8 cellular contexts compared by ENCODE assay signal in genomic region chr18:63155169-63155852, GRCh38.
DNase-seq lines count a peak whose midpoint lies in the region; ATAC-seq and TF ChIP-seq lines count a peak whose summit lies in the region.

No MANE protein-coding gene starts in this region.

- CTCF ChIA-PET in mammary epithelial cell (lab: Charles Lee; ENCODE audit: low non-redundant PET): interaction anchor here (0.6 kb wide), 1 partner anchor 38 kb away, joined by 3 read pairs; no protein-coding TSS in a partner anchor

- H3K9ac ChIP-seq in mammary epithelial cell (ENCODE audit: insufficient read depth, low read length): no peak overlapping the region

- no peaks in the 10 kb centered on the region for H3K9me3 ChIP-seq in WERI-Rb-1 (ENCODE audit: severe bottlenecking)
- H3K9me3 ChIP-seq in mammary epithelial cell (replicated peaks; ENCODE audit: insufficient read depth, low read length): no peaks in the 10 kb centered on the region
- no peaks in the 10 kb centered on the region for H3K9me3 ChIP-seq in right lobe of liver

- dilution Hi-C loops in mammary epithelial cell (cut with HindIII; ENCODE audit: low sequenced_read_pairs): no loop called here

- H3K27ac ChIP-seq in WERI-Rb-1: no peak overlapping the region
- H3K27ac ChIP-seq in mammary epithelial cell (ENCODE audit: insufficient read depth, low read depth, low read length): no peak overlapping the region
- H3K27ac ChIP-seq in right lobe of liver: no peak overlapping the region

- WGBS in mammary epithelial cell (ENCODE audit: low coverage, missing lambda C conversion rate): 55% methylated on average over 15 of the region's 23 CpGs
- 14% methylated on average over 10 of the region's 23 CpGs for WGBS in right lobe of liver (ENCODE audit: insufficient coverage, low coverage, low lambda C conversion rate, missing lambda C conversion rate)

- DNase-seq in NCI-H1694 (lab: John Stamatoyannopoulos, UW) (peak; percentile 35), WERI-Rb-1 (peak; percentile 87), mammary epithelial cell (no peak), right lobe of liver (peak; percentile 68 to 83 (median 77)), A172 (ENCODE audit: low spot score) (no peak)
- peak; percentile 74 for DNase-seq in stimulated activated CD8-positive, alpha-beta memory T cell treated with anti-CD3 and anti-CD28 coated beads, Interleukin-12 subunit alpha, Interleukin-12 subunit beta, amount 100 ng/mL, for 4 hours (ENCODE audit: low read depth)

- TF ChIP-seq POLR2A in GM18505 (IDR thresholded peaks at IDR 0.05; ENCODE audit: borderline replicate concordance, extremely low read depth, insufficient read depth, insufficient read length): peak; percentile 69
- TF ChIP-seq POLR2A in right lobe of liver (IDR thresholded peaks at IDR 0.05): no peak

- H3K4me2 ChIP-seq in mammary epithelial cell (ENCODE audit: insufficient read depth, low read depth, low read length): peak overlapping the region; percentile 59

- intact Hi-C loops in mammary epithelial cell (cut with micrococcal nuclease): no loop called here
- intact Hi-C loops in right lobe of liver (cut with DNase I): no loop called here

- no peaks in the 10 kb centered on the region for H3K36me3 ChIP-seq in WERI-Rb-1
- H3K36me3 ChIP-seq in mammary epithelial cell (ENCODE audit: insufficient read depth, low read length): no peaks in the 10 kb centered on the region
- no peaks in the 10 kb centered on the region for H3K36me3 ChIP-seq in right lobe of liver

- H3K79me2 ChIP-seq in mammary epithelial cell (ENCODE audit: insufficient read depth, low read length): no peaks in the 10 kb centered on the region

- H3K27me3 ChIP-seq in WERI-Rb-1 (ENCODE audit: insufficient read depth, low read depth, severe bottlenecking) (no peaks in the 10 kb centered on the region), mammary epithelial cell (ENCODE audit: insufficient read depth, low read length) (peaks cover 3% of the 10 kb centered on the region), right lobe of liver (no peaks in the 10 kb centered on the region)

- BruUV-seq in mammary epithelial cell (replicated peaks; lab: Mats Ljungman, UMichigan): no TSS peak

- peak overlapping the region; percentile 62 for H2AFZ ChIP-seq in mammary epithelial cell (ENCODE audit: low read depth, low read length)

- no peaks in the 10 kb centered on the region for H4K20me1 ChIP-seq in mammary epithelial cell (ENCODE audit: insufficient read depth, low read length)

- H3K4me3 ChIP-seq in WERI-Rb-1 (ENCODE audit: low read depth, low read length): no peak overlapping the region
- peak overlapping the region in 1 of 3 experiments; percentile 3 for H3K4me3 ChIP-seq in mammary epithelial cell (replicated peaks in 1 of 3; ENCODE audit: insufficient read depth in 1 of 3, low read depth in 2 of 3, low read length in 3 of 3)
- H3K4me3 ChIP-seq in right lobe of liver: peak overlapping the region; percentile 19 to 44 (median 27)

- H3K4me1 ChIP-seq in mammary epithelial cell (ENCODE audit: insufficient read depth, low read length) (no peaks in the 10 kb centered on the region), right lobe of liver (peaks cover 0 to 12% (median 2%) of the 10 kb centered on the region in 4 donors)

- TF ChIP-seq CTCF in WERI-Rb-1 (IDR thresholded peaks at IDR 0.05; ENCODE audit: low read depth, low read length) (peak; percentile 96), mammary epithelial cell (conservative IDR thresholded peaks at IDR 0.05 in 1 of 2, IDR thresholded peaks at IDR 0.05 in 1 of 2; ENCODE audit: extremely low read depth in 1 of 2, insufficient read depth in 1 of 2, low read depth in 1 of 2, low read length in 2 of 2) (peak; percentile 71 to 77), right lobe of liver (IDR thresholded peaks at IDR 0.05) (peak; percentile 78 to 90 (median 81))

- in situ Hi-C loops in mammary epithelial cell (cut with MboI; ENCODE audit: low sequenced_read_pairs in 2 of 2): no loop called here

- peak; percentile 39 for ATAC-seq in GM18505 (IDR thresholded peaks at IDR 0.05; ENCODE audit: unreplicated experiment)
- peak; percentile 21 for ATAC-seq in HG02884 (IDR thresholded peaks at IDR 0.05; ENCODE audit: unreplicated experiment)
- ATAC-seq in right lobe of liver: peak; percentile 95 to 96 (median 96)

Comparison
In these comparisons a context has a peak if more than half of its experiments do, and no peak if none do; other contexts are left out.
1. ATAC-seq: peak in every context shown above with its lines; median percentile 96 in right lobe of liver; 39 in GM18505; 21 in HG02884.
2. DNase-seq: peak in NCI-H1694 (single experiment), WERI-Rb-1 (single experiment), right lobe of liver (3 of 3) and stimulated activated CD8-positive, alpha-beta memory T cell treated with anti-CD3 and anti-CD28 coated beads, Interleukin-12 subunit alpha, Interleukin-12 subunit beta, amount 100 ng/mL, for 4 hours (single experiment); none in mammary epithelial cell (single experiment) and A172 (single experiment).
3. Peak in every context shown above with its lines, with median percentiles within 50 percentile points of each other: CTCF ChIP-seq.